ENCODE assay signal across 24 cellular contexts in the genomic region with DNA sequence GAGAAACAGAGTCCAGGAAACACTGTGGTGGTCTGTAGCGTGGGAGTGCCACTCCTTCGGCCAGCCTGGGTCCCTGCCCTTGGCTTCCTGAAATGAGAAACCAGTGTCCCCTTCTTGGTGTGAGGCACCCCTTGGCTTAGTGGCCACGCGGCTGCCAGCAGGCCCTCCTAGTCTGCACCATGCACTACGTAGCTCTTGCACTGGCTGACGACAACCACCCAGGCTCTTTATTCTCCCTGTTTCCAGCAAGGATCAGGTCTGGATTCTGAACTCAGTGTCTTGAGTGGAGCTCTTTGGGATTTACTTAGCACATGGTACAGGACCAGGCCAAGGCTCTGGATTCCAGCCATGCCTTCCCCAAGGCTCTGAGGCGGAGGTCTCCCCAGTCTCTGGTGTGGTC. TPM values are rescaled to one million over a fixed set of nuclear protein-coding genes. Genes with fewer than 3 reads are reported as not detected.
"Had no signal": no experiment of that assay in that cellular context is flagged by ENCODE, and none has a peak within 500 bp of the region (broad histone marks: within the 10 kb centered on the region; RNA-seq: fewer than 3 reads in every experiment).

No MANE protein-coding gene starts in this region.

- H3K27ac ChIP-seq: KMS-11, RWPE1 had no signal

- ATAC-seq: K562 had no signal

- H3K4me3 ChIP-seq: K562 had no signal

- DNase-seq: Kasumi-1, MM.1S, NCI-H1092 treated with DMSO at 0.1 percent for 48 hours, NCI-H1436, NCI-H187, NCI-H2029, NCI-H2081 treated with DMSO at 0.1 percent for 48 hours, NCI-H2171, NCI-H226, NCI-H446, NCI-H510A, NCI-H524 treated with DMSO at 0.1 percent for 48 hours, NCI-H69, NCI-H774, SHP77, SK-N-SH, SW 1271 had no signal

- H3K9me3 ChIP-seq: SK-N-SH had no signal

- H3K4me2 ChIP-seq: KMS-11, SK-N-SH had no signal

- H3K9ac ChIP-seq: KMS-11, SK-N-SH had no signal

RNA-seq across cellular contexts. Expression of a gene that starts 1.1 kb away (rescaled TPM):
- total RNA-seq: HT1080, K562, M059J, SK-MEL-5 had no signal
- polyA plus RNA-seq: IgD-negative memory B cell, K562, SK-N-SH had no signal

RNA-seq across cellular contexts. Expression of a gene that starts 2.1 kb away (rescaled TPM):
- total RNA-seq: HT1080, K562, M059J, SK-MEL-5 had no signal
- polyA plus RNA-seq: IgD-negative memory B cell, K562, SK-N-SH had no signal

RNA-seq across cellular contexts. Expression of a gene that starts 7.4 kb away (rescaled TPM):
- total RNA-seq: HT1080, K562, M059J, SK-MEL-5 had no signal
- polyA plus RNA-seq: IgD-negative memory B cell, K562, SK-N-SH had no signal

RNA-seq across cellular contexts. Expression of a gene that starts 11.8 kb away (rescaled TPM):
- polyA plus RNA-seq: IgD-negative memory B cell had no signal
